In the genomic region with DNA sequence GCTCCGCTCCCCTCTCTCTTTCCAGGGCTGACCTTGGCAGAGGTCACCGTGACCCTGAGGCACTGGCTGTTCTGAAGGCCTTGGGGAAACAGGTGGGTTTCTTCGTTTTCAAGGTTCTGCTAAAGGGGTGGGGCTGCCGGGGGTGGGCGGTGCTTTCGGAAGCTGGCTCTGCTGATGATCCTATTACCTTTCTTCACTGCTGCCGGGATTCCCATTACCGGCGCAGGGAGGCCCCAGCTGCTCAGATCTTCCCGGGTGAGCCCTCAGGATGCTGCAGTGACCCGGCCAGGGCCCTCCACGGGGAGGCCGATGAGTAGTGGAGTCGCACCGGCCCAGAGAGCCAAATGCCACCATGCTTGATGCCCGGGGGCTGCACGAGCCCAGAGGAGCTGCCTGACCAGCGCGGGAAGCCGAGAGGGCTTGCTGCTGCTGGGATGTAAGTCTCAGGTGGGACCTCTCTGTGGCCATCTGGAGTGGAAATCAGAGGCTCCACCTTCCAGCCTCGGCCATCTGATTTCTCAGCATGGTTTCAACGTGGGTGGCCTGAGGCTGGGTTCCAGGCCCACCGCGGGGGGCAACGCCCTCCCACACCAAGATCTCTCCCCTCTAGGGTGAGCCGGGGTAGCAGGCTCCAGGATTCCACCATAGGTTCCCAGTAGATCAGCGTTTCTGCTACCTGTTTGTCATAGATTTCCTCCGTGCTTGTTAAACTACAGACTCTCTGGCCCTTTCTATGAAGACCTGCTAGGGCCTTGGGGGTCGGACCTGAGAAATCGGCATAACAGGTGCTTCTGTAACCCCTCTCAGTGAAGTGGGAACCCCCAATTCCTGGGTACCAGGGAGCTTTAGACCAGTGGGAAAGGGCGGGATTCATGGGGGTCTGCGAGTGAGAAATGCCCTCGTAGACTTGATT, we compare ENCODE assay signal across 8 cellular contexts. TPM values are rescaled to one million over a fixed set of nuclear protein-coding genes. Genes with fewer than 3 reads are reported as not detected.
DNase-seq lines count a peak whose midpoint lies in the region; ATAC-seq, FAIRE-seq and TF ChIP-seq lines count a peak whose summit lies in the region.

No MANE protein-coding gene starts in this region.

- peak overlapping the region; percentile 58; the same call in 1 of the 2 replicates for H3K4me2 ChIP-seq in DND-41 (ENCODE audit: insufficient read depth, low read length)
- H3K4me2 ChIP-seq in H1 (ENCODE audit: insufficient read depth in 1 of 2, low read depth in 2 of 2, low read length in 2 of 2) = peak overlapping the region; percentile 60 to 76

- peak overlapping the region; percentile 27; the same call in 1 of the 2 replicates for H2BK12ac ChIP-seq in H1 (ENCODE audit: low read depth, low read length)

- POLR2A ChIA-PET in H1 (lab: Charles Lee; ENCODE audit: partially characterized antibody) = interaction anchor here (0.8 to 1.4 kb wide), 3 partner anchors 10 to 219 kb away, joined by 3 to 4 read pairs (median 3); a partner anchor contains a TSS

- no peak overlapping the region for H3K23ac ChIP-seq in H1 (ENCODE audit: insufficient read length)

- WGBS in H1 (ENCODE audit: extremely low coverage in 1 of 2, insufficient coverage in 1 of 2, insufficient read length in 1 of 2, insufficient replicate concordance in 2 of 2, low coverage in 1 of 2, low lambda C conversion rate in 2 of 2, missing lambda C conversion rate in 1 of 2), 2 experiments = 39% methylated on average over 30 of the region's 33 CpGs; no CpG with 5 or more reads in 1 of the 2 experiments
- WGBS in gastroesophageal sphincter (ENCODE audit: low coverage in 1 of 2), 2 donors = 32 to 44% methylated on average over 9 to 11 of the region's 33 CpGs

- H3K9ac ChIP-seq in DND-41 (ENCODE audit: low read depth, low read length) (no peak overlapping the region), NT2/D1 (ENCODE audit: insufficient read length, low read depth) (peak overlapping the region; percentile 78), H1 (replicated peaks in 1 of 4; ENCODE audit: extremely low read depth in 1 of 4, low read depth in 3 of 4, low read length in 3 of 4) (no peak overlapping the region)

- intact Hi-C loops in posterior vena cava (cut with DNase I) = loop anchor here (10.0 kb wide), 2 partner anchors 80 to 110 kb away; no protein-coding TSS in a partner anchor

- 0 out of 2 replicates have a peak overlapping the region, but pooled peaks have one; percentile 73 for H2BK20ac ChIP-seq in H1 (ENCODE audit: low read length)

- H3K79me2 ChIP-seq in DND-41 (ENCODE audit: insufficient read depth, low read length) = no peaks in the 10 kb centered on the region
- no peaks in the 10 kb centered on the region for H3K79me2 ChIP-seq in H1 (ENCODE audit: control insufficient read depth in 1 of 2, insufficient read depth in 2 of 2, low read length in 2 of 2)

- no peak overlapping the region for H3K4ac ChIP-seq in H1 (replicated peaks; ENCODE audit: insufficient read length, low read depth, low read length)

- no peak overlapping the region for H4K5ac ChIP-seq in H1 (ENCODE audit: insufficient read length, low read depth, low read length)

- TF ChIP-seq POLR2A in H1 (IDR thresholded peaks at IDR 0.05; ENCODE audit: control extremely low read depth in 1 of 2, low read depth in 2 of 2, low read length in 2 of 2) = no peak
- no peak for TF ChIP-seq POLR2A in gastroesophageal sphincter (IDR thresholded peaks at IDR 0.05)

- 0 out of 4 replicates have a peak, but pooled peaks of 1 of the 2 experiments have one; percentile 4 for TF ChIP-seq RAD21 in H1 (IDR thresholded peaks at IDR 0.05 in 1 of 2, conservative IDR thresholded peaks at IDR 0.05 in 1 of 2; ENCODE audit: low read depth in 2 of 2, low read length in 2 of 2)

- H2AFZ ChIP-seq in DND-41 (ENCODE audit: low read depth, low read length) (no peak overlapping the region), H1 (ENCODE audit: low read length) (no peak overlapping the region)

- CTCF ChIA-PET in H1 (lab: Charles Lee; ENCODE audit: partially characterized antibody) = interaction anchor here (0.7 to 2.2 kb wide), 5 partner anchors 8 to 343 kb away, joined by 3 to 6 read pairs (median 3); no protein-coding TSS in a partner anchor

- H3K4me1 ChIP-seq in DND-41 (ENCODE audit: insufficient read depth, low read length) (peaks cover 10% of the 10 kb centered on the region), NT2/D1 (ENCODE audit: insufficient read depth, insufficient read length) (peaks cover 17% of the 10 kb centered on the region), H1 (replicated peaks in 1 of 4; ENCODE audit: control insufficient read depth in 3 of 4, insufficient read depth in 4 of 4, low read length in 3 of 4) (peaks cover 0 to 22% (median 6%) of the 10 kb centered on the region in 4 experiments; a peak in 5 of 7 replicates), gastroesophageal sphincter (peaks cover 0 to 25% (median 0%) of the 10 kb centered on the region in 3 donors)

- TF ChIP-seq EP300 in H1 (IDR thresholded peaks at IDR 0.05; ENCODE audit: borderline replicate concordance in 1 of 2, low read depth in 2 of 2, low read length in 2 of 2) = no peak
- no peak for TF ChIP-seq EP300 in gastroesophageal sphincter (IDR thresholded peaks at IDR 0.05)

- H3K79me1 ChIP-seq in H1 (ENCODE audit: low read depth, low read length) = no peaks in the 10 kb centered on the region

- TF ChIP-seq CTCF in DND-41 (IDR thresholded peaks at IDR 0.05; ENCODE audit: borderline replicate concordance, extremely low read depth, low read length, poor library complexity, severe bottlenecking) (no peak), H1 (IDR thresholded peaks at IDR 0.05; ENCODE audit: control extremely low read depth in 1 of 3, insufficient read depth in 1 of 3, low read depth in 1 of 3, low read length in 3 of 3) (no peak), omental fat pad (IDR thresholded peaks at IDR 0.05) (no peak), gastroesophageal sphincter (IDR thresholded peaks at IDR 0.05) (no peak)

- H4K91ac ChIP-seq in H1 (replicated peaks; ENCODE audit: insufficient read length, low read length) = no peak overlapping the region

- H2BK120ac ChIP-seq in H1 (replicated peaks; ENCODE audit: low read depth, low read length) = no peak overlapping the region

- H3K18ac ChIP-seq in H1 (ENCODE audit: extremely low read depth, low read length) = no peak overlapping the region; the same call in 1 of the 2 replicates

- H2AK5ac ChIP-seq in H1 (ENCODE audit: low read depth, low read length) = no peak overlapping the region; the same call in 1 of the 2 replicates

- DNase-seq in DND-41 = no peak
- no peak for DNase-seq in NT2/D1 (ENCODE audit: low read depth, low spot score)
- DNase-seq in H1 (ENCODE audit: low read depth in 1 of 2, low spot score in 2 of 2) = peak in 1 of 2 experiments; percentile 71
- no peak for DNase-seq in omental fat pad (ENCODE audit: low spot score)
- DNase-seq in activated CD4-positive, CD25-positive, alpha-beta regulatory T cell treated with anti-CD3 and anti-CD28 coated beads, Interleukin-2, amount 50 U/mL, for 72 hours = no peak
- DNase-seq in posterior vena cava (ENCODE audit: low spot score) = no peak

- peak overlapping the region; percentile 61; the same call in 1 of the 2 replicates for H2BK15ac ChIP-seq in H1 (ENCODE audit: low read length)

- H3K36me3 ChIP-seq in DND-41 (ENCODE audit: insufficient read depth, low read length) = no peaks in the 10 kb centered on the region
- peaks cover 5% of the 10 kb centered on the region for H3K36me3 ChIP-seq in NT2/D1 (ENCODE audit: insufficient read depth, insufficient read length, low read length)
- no peaks in the 10 kb centered on the region for H3K36me3 ChIP-seq in H1 (ENCODE audit: control insufficient read depth in 2 of 4, insufficient read depth in 4 of 4, low read length in 3 of 4)
- no peaks in the 10 kb centered on the region for H3K36me3 ChIP-seq in gastroesophageal sphincter

- H3K4me3 ChIP-seq in DND-41 (ENCODE audit: low read depth in 1 of 2, low read length in 2 of 2) (no peak overlapping the region), NT2/D1 (ENCODE audit: insufficient read length, low read depth) (peak overlapping the region; percentile 41), H1 (ENCODE audit: extremely low read depth in 1 of 4, insufficient read depth in 2 of 4, low read depth in 3 of 4, low read length in 4 of 4) (peak overlapping the region in 2 of 4 experiments; percentile 12 to 59; a peak in 4 of 8 replicates), gastroesophageal sphincter (peak overlapping the region in 1 of 2 donors; percentile 68)

- no peak overlapping the region for H3K27ac ChIP-seq in DND-41 (ENCODE audit: low read length)
- no peak overlapping the region for H3K27ac ChIP-seq in H1 (ENCODE audit: low read depth, low read length)
- H3K27ac ChIP-seq in gastroesophageal sphincter = no peak overlapping the region

- peaks cover 5% of the 10 kb centered on the region; the same call in 1 of the 2 replicates for H3K23me2 ChIP-seq in H1 (ENCODE audit: low read depth, low read length)

- no peaks in the 10 kb centered on the region for H4K20me1 ChIP-seq in DND-41 (ENCODE audit: insufficient read depth, low read length)
- H4K20me1 ChIP-seq in H1 (replicated peaks in 1 of 2; ENCODE audit: control insufficient read depth in 1 of 2, insufficient read depth in 2 of 2, low read length in 2 of 2) = no peaks in the 10 kb centered on the region

- H2BK5ac ChIP-seq in H1 (ENCODE audit: low read depth, low read length) = no peak overlapping the region

- no peaks in the 10 kb centered on the region for H3K9me3 ChIP-seq in DND-41 (ENCODE audit: insufficient read depth, low read length, severe bottlenecking)
- H3K9me3 ChIP-seq in NT2/D1 (ENCODE audit: insufficient read depth, low read length) = no peaks in the 10 kb centered on the region
- H3K9me3 ChIP-seq in H1 (ENCODE audit: insufficient read depth in 2 of 2, low read depth in 1 of 2, low read length in 1 of 2) = no peaks in the 10 kb centered on the region
- no peaks in the 10 kb centered on the region for H3K9me3 ChIP-seq in gastroesophageal sphincter

- FAIRE-seq in H1 (lab: Jason Lieb, UNC) = peak; percentile 19

- ATAC-seq in DND-41 (ENCODE audit: insufficient read depth, low read depth) (no peak), omental fat pad (ENCODE audit: low FRiP score) (peak; percentile 6), HG02571 (IDR thresholded peaks at IDR 0.05; ENCODE audit: unreplicated experiment) (no peak), gastroesophageal sphincter (no peak)

- no peak overlapping the region for H3K56ac ChIP-seq in H1 (replicated peaks; ENCODE audit: insufficient read length, low read depth, low read length)

- H4K8ac ChIP-seq in H1 (ENCODE audit: extremely low read depth, insufficient read depth, low read length) = no peak overlapping the region

- no peak overlapping the region for H3K14ac ChIP-seq in H1 (ENCODE audit: insufficient read length)

- peaks cover 20% of the 10 kb centered on the region for H3K27me3 ChIP-seq in DND-41 (ENCODE audit: insufficient read depth, low read length, poor library complexity)
- peaks cover 3% of the 10 kb centered on the region for H3K27me3 ChIP-seq in NT2/D1 (ENCODE audit: insufficient read depth, insufficient read length)
- H3K27me3 ChIP-seq in H1 (replicated peaks in 1 of 4; ENCODE audit: control insufficient read depth in 3 of 4, extremely low read depth in 1 of 4, insufficient read depth in 3 of 4, low read length in 3 of 4) = peaks cover 0 to 24% (median 14%) of the 10 kb centered on the region in 4 experiments; a peak in 6 of 7 replicates
- no peaks in the 10 kb centered on the region for H3K27me3 ChIP-seq in gastroesophageal sphincter

RNA-seq across cellular contexts. Expression of a gene that starts 21.6 kb away (rescaled TPM):
- total RNA-seq in H1 (2021; fragmentation: NEBNext Ultra II Directional; extraction: Animal tissue kit (Norgen Biotek cat#: 25700)) = 4.7 and 5.1 TPM in 2 replicates
- 2.4 and 5.5 TPM in 2 replicates for polyA plus RNA-seq in H1 (2011; rRNA removed)
- polyA plus RNA-seq in H1 (2011; cell fraction: cytosol; rRNA removed) = 4.9 TPM
- 13.5 TPM for polyA plus RNA-seq in H1 (2011; cell fraction: nucleus; rRNA removed)
- 2.0 to 4.3 TPM (median 2.9 TPM) in 4 replicates for polyA plus RNA-seq in H1 (2012, experiment 1 of 2)
- 0.45 TPM for polyA plus RNA-seq in H1 (2012, experiment 2 of 2)
- 1.8 TPM for polyA plus RNA-seq in H1 (2013, experiment 1 of 2)
- polyA plus RNA-seq in H1 (2013, experiment 2 of 2) = 1.7 TPM
- 6.9 and 7.2 TPM in 2 replicates for polyA minus RNA-seq in H1 (2011; rRNA and poly(A)+ RNA removed)
- 7.3 TPM for polyA minus RNA-seq in H1 (2011; cell fraction: cytosol; rRNA and poly(A)+ RNA removed)
- 6.4 TPM for polyA minus RNA-seq in H1 (2011; cell fraction: nucleus; rRNA and poly(A)+ RNA removed)
- total RNA-seq in omental fat pad (10 to 100 TPM; 14.0 to 38.9 (median 21.4) TPM), gastroesophageal sphincter (10 to 100 TPM; 12.7 to 23.5 (median 19.3) TPM), posterior vena cava (10 to 100 TPM; 31.3 to 50.2 TPM)
